Comparison of ENCODE assay signal across 12 cellular contexts in genomic region chr12:123337053-123337452, GRCh38.
"Had no signal": no experiment of that assay in that cellular context is flagged by ENCODE, and none has a peak within 500 bp of the region (broad histone marks: within the 10 kb centered on the region; RNA-seq: fewer than 3 reads in every experiment).

No MANE protein-coding gene starts in this region.

- H3K4me3 Mint-ChIP-seq: activated B cell treated with CpG ODN at 0.5 μM for 24 hours; neural crest cell; T-helper 1 cell treated with Interleukin-12 subunit alpha and Interleukin-12 subunit beta and Interleukin-4 antibody, amounts not matched to agents 30 μg/mL and 1 μg/mL, for 36 hours had no signal

- DNase-seq: activated B cell treated with CpG ODN at 0.5 μM for 24 hours; activated naive CD4-positive, alpha-beta T cell treated with anti-CD3 and anti-CD28 coated beads, Interleukin-2, amount 50 U/mL, for 16 hours; activated T-cell treated with anti-CD3 and anti-CD28 coated beads for 4 hours; esophagus squamous epithelium; glutamatergic neuron; hypothalamus; pancreas; sigmoid colon; spleen; thyroid gland had no signal

- H3K9me3 Mint-ChIP-seq: activated B cell treated with CpG ODN at 0.5 μM for 24 hours; neural crest cell; T-helper 1 cell treated with Interleukin-12 subunit alpha and Interleukin-12 subunit beta and Interleukin-4 antibody, amounts not matched to agents 30 μg/mL and 1 μg/mL, for 36 hours had no signal

- H3K27ac Mint-ChIP-seq: T-helper 1 cell treated with Interleukin-12 subunit alpha and Interleukin-12 subunit beta and Interleukin-4 antibody, amounts not matched to agents 30 μg/mL and 1 μg/mL, for 36 hours had no signal

- H3K4me1 Mint-ChIP-seq: neural crest cell had no signal

- H3K9me3 ChIP-seq: esophagus squamous epithelium, pancreas, sigmoid colon, spleen, thyroid gland had no signal

- ATAC-seq: pancreas had no signal

- H3K27me3 Mint-ChIP-seq: activated B cell treated with CpG ODN at 0.5 μM for 24 hours had no signal
